In the genomic region with DNA sequence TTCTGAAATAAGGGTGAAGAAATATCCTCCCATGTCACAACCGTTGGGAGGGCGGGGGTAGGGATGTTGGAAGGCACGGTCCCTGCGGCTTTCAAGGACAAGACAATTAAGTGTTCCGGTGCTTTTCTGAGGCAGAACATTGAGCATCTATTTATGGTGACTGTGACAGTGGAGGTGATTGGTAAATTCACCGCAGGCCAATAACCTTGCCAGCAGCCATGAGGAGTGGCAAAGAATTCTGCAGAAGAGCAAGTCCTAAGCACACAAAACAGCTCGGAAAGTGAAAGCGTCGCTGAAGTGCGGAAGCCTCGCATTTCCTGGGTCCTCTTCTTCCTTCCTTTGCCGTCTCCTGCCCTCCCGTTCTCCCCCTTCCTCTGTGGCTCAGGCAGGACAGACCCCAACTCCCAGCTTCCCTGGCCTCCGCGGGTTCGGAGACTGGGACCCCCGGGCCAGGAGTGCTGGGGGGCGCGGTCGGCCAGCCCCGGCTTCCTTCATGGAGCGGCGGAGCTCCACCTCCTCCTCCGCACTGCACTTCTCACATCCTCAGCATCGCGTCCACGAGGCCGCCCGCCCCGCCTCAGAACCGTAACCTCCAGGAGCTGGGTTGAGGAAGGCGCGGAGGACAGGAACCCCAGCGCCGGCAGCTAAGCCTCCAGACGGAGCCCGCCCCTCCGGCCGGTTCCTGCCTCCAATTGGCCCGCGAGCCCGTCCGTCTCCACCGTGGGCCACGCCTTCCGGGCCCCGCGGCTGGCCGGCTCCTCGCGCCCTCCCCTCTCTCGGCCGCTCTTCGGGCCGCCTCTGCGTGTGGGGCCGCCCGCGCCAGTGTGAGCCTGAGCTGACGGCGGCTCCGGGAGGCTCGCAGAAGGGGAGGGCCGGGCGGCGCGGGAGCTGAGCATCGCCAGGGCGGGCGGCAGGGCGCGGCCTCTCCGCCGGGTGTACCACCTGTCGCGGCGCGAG, we compare ENCODE assay signal across 8 cellular contexts. TPM values are rescaled to one million over a fixed set of nuclear protein-coding genes. Genes with fewer than 3 reads are reported as not detected.
DNase-seq lines count a peak whose midpoint lies in the region; ATAC-seq and TF ChIP-seq lines count a peak whose summit lies in the region.

A gene (plus strand): TSS at position 774 of the 957 bp plus-strand sequence. CDS start 16,703 bp downstream, outside the sequence.

- peak; percentile 96 for DNase-seq in GM06990 (ENCODE audit: extremely low read depth, insufficient read length)
- DNase-seq in NCI-H1048 (lab: John Stamatoyannopoulos, UW), result peak; percentile 63
- no peak for DNase-seq in SK-N-MC (ENCODE audit: low read depth, low spot score)
- peak; percentile 93 for DNase-seq in activated naive CD4-positive, alpha-beta T cell treated with anti-CD3 and anti-CD28 coated beads, Interleukin-2, amount 10 ng/mL, durations not matched to agents 7 days and 5 days

- H3K4me3 ChIP-seq in GM06990 (replicated peaks; ENCODE audit: low read depth, low read length), result peak within 1 kb of the TSS; percentile 63
- H3K4me3 ChIP-seq in SK-N-MC, result peak within 1 kb of the TSS; percentile 91
- peak within 1 kb of the TSS; percentile 73 to 87 for H3K4me3 ChIP-seq in gastroesophageal sphincter
- H3K4me3 ChIP-seq in neutrophil (ENCODE audit: low read depth in 1 of 2, low read length in 1 of 2), result peak within 1 kb of the TSS; percentile 73 to 90

- TF ChIP-seq EP300 in gastroesophageal sphincter (IDR thresholded peaks at IDR 0.05), result no peak

- CTCF ChIA-PET in activated naive CD4-positive, alpha-beta T cell treated with anti-CD3 and anti-CD28 coated beads, Interleukin-2, amount 10 ng/mL, durations not matched to agents 7 days and 5 days (lab: Charles Lee), result interaction anchor here (1.6 kb wide), 1 partner anchor 59 kb away, joined by 4 read pairs; a partner anchor contains a TSS

- H3K9me3 ChIP-seq in SK-N-MC (ENCODE audit: low read depth, low read length) (no peaks in the 10 kb centered on the region), gastroesophageal sphincter (no peaks in the 10 kb centered on the region), neutrophil (no peaks in the 10 kb centered on the region)

- ATAC-seq in HG02571 (IDR thresholded peaks at IDR 0.05; ENCODE audit: unreplicated experiment), result peak; percentile 96
- peak; percentile 98 for ATAC-seq in gastroesophageal sphincter

- H3K36me3 Mint-ChIP-seq in activated naive CD4-positive, alpha-beta T cell treated with anti-CD3 and anti-CD28 coated beads, Interleukin-2, amount 10 ng/mL, durations not matched to agents 7 days and 5 days, result peaks cover 6% of the 10 kb centered on the region

- TF ChIP-seq POLR2A in gastroesophageal sphincter (IDR thresholded peaks at IDR 0.05), result peak; percentile 92

- H3K27ac ChIP-seq in SK-N-MC (no peak within 1 kb of the TSS), gastroesophageal sphincter (peak within 1 kb of the TSS; percentile 86 to 97 (median 94)), neutrophil (peak within 1 kb of the TSS; percentile 92)

- WGBS in gastroesophageal sphincter (ENCODE audit: low coverage in 1 of 2), 2 donors, result 0 to 5% methylated on average over 7 of the region's 78 CpGs

- TF ChIP-seq CTCF in GM06990 (IDR thresholded peaks at IDR 0.05; ENCODE audit: insufficient read depth, low read length, poor library complexity, severe bottlenecking), result no peak
- no peak for TF ChIP-seq CTCF in gastroesophageal sphincter (IDR thresholded peaks at IDR 0.05)
- peak; percentile 43 for TF ChIP-seq CTCF in neutrophil (IDR thresholded peaks at IDR 0.05)
- no peak for TF ChIP-seq CTCF in subcutaneous adipose tissue (IDR thresholded peaks at IDR 0.05; ENCODE audit: low read depth)

- H3K4me1 ChIP-seq in gastroesophageal sphincter (peaks cover 0 to 30% (median 7%) of the 10 kb centered on the region in 3 donors), neutrophil (ENCODE audit: control insufficient read depth in 1 of 2, insufficient read depth in 1 of 2, low read depth in 1 of 2, low read length in 1 of 2) (peaks cover 60 to 68% of the 10 kb centered on the region in 2 experiments)

- H3K27me3 ChIP-seq in GM06990 (replicated peaks; ENCODE audit: control insufficient read depth, insufficient read depth, low read length), result no peaks in the 10 kb centered on the region
- H3K27me3 ChIP-seq in gastroesophageal sphincter, result no peaks in the 10 kb centered on the region
- H3K27me3 ChIP-seq in neutrophil, result no peaks in the 10 kb centered on the region

- H3K9ac ChIP-seq in SK-N-MC (ENCODE audit: insufficient read length), result peak within 1 kb of the TSS; percentile 71

- H3K4me3 Mint-ChIP-seq in activated naive CD4-positive, alpha-beta T cell treated with anti-CD3 and anti-CD28 coated beads, Interleukin-2, amount 10 ng/mL, durations not matched to agents 7 days and 5 days, result peak within 1 kb of the TSS; percentile 99

- no peaks in the 10 kb centered on the region for H3K9me3 Mint-ChIP-seq in activated naive CD4-positive, alpha-beta T cell treated with anti-CD3 and anti-CD28 coated beads, Interleukin-2, amount 10 ng/mL, durations not matched to agents 7 days and 5 days

- peaks cover 3% of the 10 kb centered on the region for H3K27me3 Mint-ChIP-seq in activated naive CD4-positive, alpha-beta T cell treated with anti-CD3 and anti-CD28 coated beads, Interleukin-2, amount 10 ng/mL, durations not matched to agents 7 days and 5 days

- H3K36me3 ChIP-seq in GM06990 (ENCODE audit: control insufficient read depth, insufficient read depth, low read length), result no peaks in the 10 kb centered on the region
- no peaks in the 10 kb centered on the region for H3K36me3 ChIP-seq in SK-N-MC (ENCODE audit: insufficient read depth, low read length)
- no peaks in the 10 kb centered on the region for H3K36me3 ChIP-seq in gastroesophageal sphincter
- H3K36me3 ChIP-seq in neutrophil, result no peaks in the 10 kb centered on the region

- H3K27ac Mint-ChIP-seq in activated naive CD4-positive, alpha-beta T cell treated with anti-CD3 and anti-CD28 coated beads, Interleukin-2, amount 10 ng/mL, durations not matched to agents 7 days and 5 days, result peak within 1 kb of the TSS; percentile 99

- peaks cover 34% of the 10 kb centered on the region for H3K4me1 Mint-ChIP-seq in activated naive CD4-positive, alpha-beta T cell treated with anti-CD3 and anti-CD28 coated beads, Interleukin-2, amount 10 ng/mL, durations not matched to agents 7 days and 5 days

RNA-seq across cellular contexts. Expression of the gene that starts here (rescaled TPM):
- 10 to 100 TPM; 44.8 to 59.2 (median 53.1) TPM for total RNA-seq in gastroesophageal sphincter
- 10 to 100 TPM; 35.4 to 79.2 (median 55.1) TPM for total RNA-seq in subcutaneous adipose tissue
